10 cellular contexts compared by ENCODE assay signal in the genomic region with DNA sequence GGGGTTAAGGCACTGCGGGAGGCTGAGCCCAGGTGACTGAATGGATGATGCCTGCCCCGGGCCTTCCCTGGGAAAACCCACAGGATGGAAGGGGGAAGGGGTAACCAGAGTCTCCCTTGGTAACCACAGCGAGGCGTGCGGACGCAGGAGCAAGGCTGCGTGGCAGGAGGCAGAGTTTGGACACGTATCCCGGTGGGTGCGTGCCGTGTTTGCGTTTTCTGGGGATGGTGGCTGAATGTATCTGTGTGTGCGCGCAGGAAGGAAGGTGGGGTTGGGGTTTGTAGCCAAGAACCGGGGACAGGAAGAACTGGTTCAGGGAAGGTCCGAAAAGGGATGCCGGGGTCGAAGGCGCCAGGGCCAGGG. TPM values are rescaled to one million over a fixed set of nuclear protein-coding genes. Genes with fewer than 3 reads are reported as not detected.
DNase-seq lines count a peak whose midpoint lies in the region; ATAC-seq, FAIRE-seq and TF ChIP-seq lines count a peak whose summit lies in the region.
"Had no signal": no experiment of that assay in that cellular context is flagged by ENCODE, and none has a peak within 500 bp of the region (broad histone marks: within the 10 kb centered on the region; RNA-seq: fewer than 3 reads in every experiment).

No MANE protein-coding gene starts in this region.

- H3K4me1 Mint-ChIP-seq in naive thymus-derived CD4-positive, alpha-beta T cell, result peaks cover 22 to 43% (median 27%) of the 10 kb centered on the region in 7 donors

- H3K4me3 Mint-ChIP-seq in naive thymus-derived CD4-positive, alpha-beta T cell, result peak overlapping the region; percentile 81 to 100 (median 86)

- peak overlapping the region in 5 of 9 donors; percentile 25 to 72 (median 52) for H3K27ac Mint-ChIP-seq in naive thymus-derived CD4-positive, alpha-beta T cell

- H3K9ac ChIP-seq in HUES48 (ENCODE audit: low read depth, low read length), result no peak overlapping the region

- peak overlapping the region; percentile 67 for H3K4me3 ChIP-seq in AG04449 (ENCODE audit: low read depth, low read length)
- H3K4me3 ChIP-seq in HUES48 (ENCODE audit: low read depth, low read length), result peak overlapping the region; percentile 69
- H3K4me3 ChIP-seq in bronchial epithelial cell (ENCODE audit: low read depth, low read length), result no peak overlapping the region
- H3K4me3 ChIP-seq in naive thymus-derived CD4-positive, alpha-beta T cell (ENCODE audit: low read length), result peak overlapping the region; percentile 62
- H3K4me3 ChIP-seq: K562 had no signal

- peaks cover 33 to 69% (median 42%) of the 10 kb centered on the region in 5 donors for H3K27me3 Mint-ChIP-seq in naive thymus-derived CD4-positive, alpha-beta T cell

- H3K27me3 ChIP-seq in HUES48 (ENCODE audit: control insufficient read depth, insufficient read depth, low read length), result peaks cover 85% of the 10 kb centered on the region
- peaks cover 16% of the 10 kb centered on the region for H3K27me3 ChIP-seq in bronchial epithelial cell (ENCODE audit: control insufficient read depth, insufficient read depth, low read length)
- H3K27me3 ChIP-seq in naive thymus-derived CD4-positive, alpha-beta T cell (ENCODE audit: control insufficient read depth in 2 of 2, insufficient read depth in 2 of 2, low read length in 2 of 2), result peaks cover 0 to 4% of the 10 kb centered on the region in 2 donors

- POLR2A ChIA-PET in AG04449 (lab: Yijun Ruan, JAX), result no interaction called here
- POLR2A ChIA-PET in naive thymus-derived CD4-positive, alpha-beta T cell (lab: Charles Lee), result no interaction called here

- no peak for FAIRE-seq in bronchial epithelial cell (lab: Jason Lieb, UNC)
- FAIRE-seq: GM12891, K562 had no signal

- H3K27ac ChIP-seq in HUES48 (ENCODE audit: low read depth, low read length), result no peak overlapping the region
- no peak overlapping the region for H3K27ac ChIP-seq in naive thymus-derived CD4-positive, alpha-beta T cell (ENCODE audit: low read depth, low read length)

- no peaks in the 10 kb centered on the region for H3K9me3 ChIP-seq in HUES48 (ENCODE audit: control insufficient read depth, insufficient read depth, low read length)
- H3K9me3 ChIP-seq in naive thymus-derived CD4-positive, alpha-beta T cell (ENCODE audit: control insufficient read depth in 2 of 3, low read length in 3 of 3), result no peaks in the 10 kb centered on the region

- CTCF ChIA-PET in AG04449 (lab: Yijun Ruan, JAX), result no interaction called here
- CTCF ChIA-PET in naive thymus-derived CD4-positive, alpha-beta T cell (lab: Charles Lee), result no interaction called here

- intact Hi-C loops in naive thymus-derived CD4-positive, alpha-beta T cell (cut with micrococcal nuclease), result loop anchor here (1.0 to 10.0 kb wide), 9 partner anchors 161 to 1274 kb away; a partner anchor contains a TSS

- no peak for ATAC-seq in naive thymus-derived CD4-positive, alpha-beta T cell
- ATAC-seq in GM18870 (IDR thresholded peaks at IDR 0.05; ENCODE audit: unreplicated experiment) (no peak), omental fat pad (ENCODE audit: low FRiP score) (no peak), HG02642 (IDR thresholded peaks at IDR 0.05; ENCODE audit: poor library complexity, unreplicated experiment) (no peak), HG03521 (IDR thresholded peaks at IDR 0.05; ENCODE audit: unreplicated experiment) (no peak)
- ATAC-seq: K562 had no signal

- H3K36me3 Mint-ChIP-seq in naive thymus-derived CD4-positive, alpha-beta T cell, result peaks cover 0 to 2% (median 0%) of the 10 kb centered on the region in 5 donors

- DNase-seq in AG04449 (ENCODE audit: low read depth, low spot score) (no peak), bronchial epithelial cell (ENCODE audit: low read depth) (peak; percentile 17), omental fat pad (ENCODE audit: low spot score) (no peak)
- peak in 2 of 9 donors; percentile 18 to 19 for DNase-seq in naive thymus-derived CD4-positive, alpha-beta T cell

- peaks cover 0 to 7% (median 0%) of the 10 kb centered on the region in 11 donors for H3K9me3 Mint-ChIP-seq in naive thymus-derived CD4-positive, alpha-beta T cell

- H3K36me3 ChIP-seq in HUES48 (ENCODE audit: control insufficient read depth, insufficient read depth, low read length) (no peaks in the 10 kb centered on the region), bronchial epithelial cell (ENCODE audit: control insufficient read depth, insufficient read depth, low read length) (no peaks in the 10 kb centered on the region)
- no peaks in the 10 kb centered on the region for H3K36me3 ChIP-seq in naive thymus-derived CD4-positive, alpha-beta T cell (ENCODE audit: control insufficient read depth in 2 of 3, insufficient read depth in 3 of 3, low read length in 3 of 3)

- TF ChIP-seq CTCF in AG04449 (IDR thresholded peaks at IDR 0.05; ENCODE audit: insufficient read depth, low read length, missing control alignments) (no peak), bronchial epithelial cell (IDR thresholded peaks at IDR 0.05; ENCODE audit: insufficient read depth, low read length, severe bottlenecking) (no peak), omental fat pad (IDR thresholded peaks at IDR 0.05) (no peak)

- H3K4me1 ChIP-seq in HUES48 (ENCODE audit: control insufficient read depth, insufficient read depth, low read length), result peaks cover 17% of the 10 kb centered on the region
- H3K4me1 ChIP-seq in naive thymus-derived CD4-positive, alpha-beta T cell (ENCODE audit: control insufficient read depth in 2 of 2, insufficient read depth in 2 of 2, low read length in 2 of 2), result peaks cover 11 to 12% of the 10 kb centered on the region in 2 donors

RNA-seq across cellular contexts. Expression of a gene that starts 1.8 kb away (rescaled TPM):
- total RNA-seq in bronchial epithelial cell, result 0.26 TPM in 2 replicates
- total RNA-seq in naive thymus-derived CD4-positive, alpha-beta T cell, result 10 to 100 TPM in 3 of 5 experiments, under 1 TPM in 2; 0.08 to 17.8 (median 12.5) TPM
- 1 to 10 TPM in 1 of 2 donors, under 1 TPM in 1; 0.70 to 1.1 TPM for polyA plus RNA-seq in naive thymus-derived CD4-positive, alpha-beta T cell
- 1 to 10 TPM; 2.2 to 9.5 (median 5.4) TPM for total RNA-seq in omental fat pad
